Comparison of ENCODE assay signal across 9 cellular contexts in genomic region chr2:28445448-28446258, GRCh38. TPM values are rescaled to one million over a fixed set of nuclear protein-coding genes. Genes with fewer than 3 reads are reported as not detected.
A peak's percentile ranks its signal among the peaks of the same experiment; 100 is the strongest.
DNase-seq lines count a peak whose midpoint lies in the region; ATAC-seq and TF ChIP-seq lines count a peak whose summit lies in the region.
"Had no signal": no experiment of that assay in that cellular context is flagged by ENCODE, and none has a peak within 500 bp of the region (broad histone marks: within the 10 kb centered on the region; RNA-seq: fewer than 3 reads in every experiment).

No MANE protein-coding gene starts in this region.

- H3K27ac ChIP-seq in HEK293 (ENCODE audit: extremely low read depth, low read depth, low read length), result no peak overlapping the region
- no peak overlapping the region for H3K27ac ChIP-seq in ovary
- H3K27ac ChIP-seq: tibial artery had no signal

- no peak for TF ChIP-seq EP300 in ovary (IDR thresholded peaks at IDR 0.05)

- POLR2A ChIA-PET in HEK293 (lab: Yijun Ruan, JAX), result interaction anchor here (0.7 to 1.6 kb wide), 2 partner anchors 9 to 88 kb away, joined by 4 to 6 read pairs; no protein-coding TSS in a partner anchor
- POLR2A ChIA-PET in HEK293T (lab: Yijun Ruan, JAX), result no interaction called here

- no peaks in the 10 kb centered on the region for H3K36me3 ChIP-seq in HEK293 (ENCODE audit: control insufficient read depth in 2 of 2, insufficient read depth in 1 of 2, low read length in 2 of 2)
- no peaks in the 10 kb centered on the region for H3K36me3 ChIP-seq in ovary
- H3K36me3 ChIP-seq: tibial artery had no signal

- H3K9me3 ChIP-seq in HEK293 (ENCODE audit: control insufficient read depth, insufficient read depth, low read depth, low read length) (no peaks in the 10 kb centered on the region), ovary (no peaks in the 10 kb centered on the region)
- H3K9me3 ChIP-seq: tibial artery had no signal

- H3K4me1 ChIP-seq in HEK293 (ENCODE audit: control insufficient read depth, insufficient read depth, low read length) (peaks cover 3% of the 10 kb centered on the region; the same call in 1 of the 2 replicates), ovary (ENCODE audit: insufficient read depth) (no peaks in the 10 kb centered on the region)

- DNase-seq in SW 1271 (lab: John Stamatoyannopoulos, UW) (peak; percentile 88 to 91), ovary (no peak), HEK293T (ENCODE audit: extremely low spot score) (no peak)
- DNase-seq in stimulated activated CD4-positive, alpha-beta T cell treated with anti-CD3 and anti-CD28 coated beads, Interleukin-2, amount 100 ng/mL, for 24 hours, result peak; percentile 65 to 71
- DNase-seq: tibial artery had no signal

- intact Hi-C loops in ovary (cut with DNase I), result no loop called here

- no peaks in the 10 kb centered on the region for H3K27me3 ChIP-seq in ovary
- H3K27me3 ChIP-seq: tibial artery had no signal

- ATAC-seq in esophagus mucosa, result peak; percentile 88
- no peak for ATAC-seq in GM21447 (IDR thresholded peaks at IDR 0.05; ENCODE audit: unreplicated experiment)
- no peak for ATAC-seq in GM19397 (IDR thresholded peaks at IDR 0.05; ENCODE audit: unreplicated experiment)

- no peak for TF ChIP-seq POLR2A in ovary (IDR thresholded peaks at IDR 0.05)

- CTCF ChIA-PET in HEK293 (lab: Yijun Ruan, JAX) (interaction anchor here (0.6 to 1.0 kb wide), 2 partner anchors 10 to 1144 kb away, joined by 3 to 4 read pairs; no protein-coding TSS in a partner anchor), HEK293T (lab: Yijun Ruan, JAX) (interaction anchor here (0.6 kb wide), 1 partner anchor 44 kb away, joined by 11 read pairs; no protein-coding TSS in a partner anchor)

- WGBS in ovary, 3 donors, result 50 to 53% (median 51%) methylated on average over 7 of the region's 7 CpGs

- no peak for TF ChIP-seq CTCF in HEK293 (tag by site-specific recombination; IDR thresholded peaks at IDR 0.05)
- TF ChIP-seq CTCF in ovary (IDR thresholded peaks at IDR 0.05), result no peak

- H3K4me3 ChIP-seq in HEK293 (ENCODE audit: low read depth, low read length) (no peak overlapping the region), ovary (no peak overlapping the region)
- H3K4me3 ChIP-seq: tibial artery had no signal

TF ChIP-seq in HEK293, 187 proteins besides CTCF, POLR2A, EP300 and RAD21 (continues in another document):
- TF ChIP-seq ZNF366 (tag by site-specific recombination; conservative IDR thresholded peaks at IDR 0.05) (peak; percentile 82), ZNF184 (tag by site-specific recombination; IDR thresholded peaks at IDR 0.05) (no peak), KLF7 (tag by site-specific recombination; IDR thresholded peaks at IDR 0.05; ENCODE audit: borderline replicate concordance) (no peak), ZEB2 (tag by site-specific recombination; IDR thresholded peaks at IDR 0.05) (peak; percentile 33; the same call in 1 of the 2 replicates), ZNF335 (tag by site-specific recombination; conservative IDR thresholded peaks at IDR 0.05) (0 out of 2 replicates have a peak, but pooled peaks have one; percentile 15), ZNF580 (tag by site-specific recombination; IDR thresholded peaks at IDR 0.05) (no peak), ZNF660 (tag by site-specific recombination; IDR thresholded peaks at IDR 0.05) (peak; percentile 63; the same call in 1 of the 2 replicates), ZNF654 (tag by site-specific recombination; IDR thresholded peaks at IDR 0.05; ENCODE audit: low read depth) (no peak), EGR2 (tag by site-specific recombination; IDR thresholded peaks at IDR 0.05; ENCODE audit: low read depth) (peak; percentile 30; the same call in 1 of the 2 replicates), GLIS2 (tag by site-specific recombination; IDR thresholded peaks at IDR 0.05) (peak; percentile 41; the same call in 1 of the 2 replicates), ZNF488 (tag by site-specific recombination; IDR thresholded peaks at IDR 0.05) (no peak), ZNF391 (tag by site-specific recombination; IDR thresholded peaks at IDR 0.05; ENCODE audit: borderline replicate concordance, low read depth) (no peak), ZIC2 (tag by site-specific recombination; IDR thresholded peaks at IDR 0.05) (peak; percentile 36), KLF9 (tag by site-specific recombination; IDR thresholded peaks at IDR 0.05; ENCODE audit: low read depth) (no peak), ZNF645 (tag by site-specific recombination; IDR thresholded peaks at IDR 0.05) (no peak)

TF ChIP-seq in HEK293T, 16 proteins besides CTCF, POLR2A, EP300 and RAD21:
- TF ChIP-seq FOXK2 (IDR thresholded peaks at IDR 0.05) (no peak), ARNT (IDR thresholded peaks at IDR 0.05) (no peak), ZNF384 (IDR thresholded peaks at IDR 0.05) (no peak), ELF4 (IDR thresholded peaks at IDR 0.05) (no peak), TARDBP (IDR thresholded peaks at IDR 0.05) (no peak), FOXA1 (IDR thresholded peaks at IDR 0.05) (no peak), FOXM1 (IDR thresholded peaks at IDR 0.05; ENCODE audit: borderline replicate concordance) (no peak), HDGF (IDR thresholded peaks at IDR 0.05; ENCODE audit: borderline replicate concordance) (no peak), NFRKB (IDR thresholded peaks at IDR 0.05) (no peak), L3MBTL2 (conservative IDR thresholded peaks at IDR 0.05) (no peak), LEF1 (IDR thresholded peaks at IDR 0.05; ENCODE audit: borderline replicate concordance) (no peak), SP1 (IDR thresholded peaks at IDR 0.05) (no peak), CTBP1 (IDR thresholded peaks at IDR 0.05; ENCODE audit: borderline replicate concordance) (no peak), SUZ12 (IDR thresholded peaks at IDR 0.05) (no peak), BHLHE40 (IDR thresholded peaks at IDR 0.05; ENCODE audit: borderline replicate concordance) (no peak), PKNOX1 (IDR thresholded peaks at IDR 0.05) (no peak)

RNA-seq across cellular contexts. Expression of gene PLB1, which starts 50.2 kb away (rescaled TPM):
- total RNA-seq in esophagus mucosa (1.6 TPM), ovary (1 to 10 TPM in 6 of 7 donors, under 1 TPM in 1; 0.99 to 7.7 (median 2.7) TPM)
- polyA plus RNA-seq in ovary, result 1 to 10 TPM; 2.2 to 9.3 TPM

RNA-seq across cellular contexts. Expression of gene FOSL2, which starts 53.0 kb away (rescaled TPM):
- total RNA-seq in esophagus mucosa, result 166 TPM
- total RNA-seq in ovary, result 100 to 1,000 TPM; 117 to 322 (median 152) TPM
- polyA plus RNA-seq in ovary, result 10 to 100 TPM; 56.2 to 75.7 TPM

Comparison
In these comparisons a context has a peak if more than half of its experiments do, and no peak if none do; other contexts are left out.
1. DNase-seq: peak in SW 1271 (2 of 2) and stimulated activated CD4-positive, alpha-beta T cell treated with anti-CD3 and anti-CD28 coated beads, Interleukin-2, amount 100 ng/mL, for 24 hours (2 of 2); none in ovary (0 of 5) and HEK293T (single experiment).